23 cellular contexts compared by ENCODE assay signal in genomic region chr19:470701-471100, GRCh38. TPM values are rescaled to one million over a fixed set of nuclear protein-coding genes. Genes with fewer than 3 reads are reported as not detected.
"Had no signal": no experiment of that assay in that cellular context is flagged by ENCODE, and none has a peak within 500 bp of the region (broad histone marks: within the 10 kb centered on the region; RNA-seq: fewer than 3 reads in every experiment).

No MANE protein-coding gene starts in this region.

- H3K9ac ChIP-seq: SK-N-SH had no signal

- H3K4me2 ChIP-seq: SK-N-SH had no signal

- H3K27ac ChIP-seq: RWPE1 had no signal

- H3K9me3 ChIP-seq: SK-N-SH had no signal

- ATAC-seq: Panc1, PC-3 had no signal

- DNase-seq: KBM-7, MV-4-11, NCI-H1048, NCI-H1105, NCI-H1417, NCI-H1436 treated with DMSO at 0.1 percent for 48 hours, NCI-H1694, NCI-H187 treated with DMSO at 0.1 percent for 48 hours, NCI-H2029 treated with DMSO at 0.1 percent for 48 hours, NCI-H226, NCI-H446, NCI-H510A, NCI-H524 treated with DMSO at 0.1 percent for 48 hours, NCI-H69, NCI-H774, PC-3, SHP77, SK-N-SH, SW 1271 had no signal

RNA-seq across cellular contexts. Expression of gene SHC2, which starts 9.9 kb away (rescaled TPM):
- total RNA-seq: HT-29 had no signal

RNA-seq across cellular contexts. Expression of gene MADCAM1, which starts 25.6 kb away (rescaled TPM):
- total RNA-seq: SK-MEL-5 had no signal
